ENCODE assay signal across 18 cellular contexts in the genomic region with DNA sequence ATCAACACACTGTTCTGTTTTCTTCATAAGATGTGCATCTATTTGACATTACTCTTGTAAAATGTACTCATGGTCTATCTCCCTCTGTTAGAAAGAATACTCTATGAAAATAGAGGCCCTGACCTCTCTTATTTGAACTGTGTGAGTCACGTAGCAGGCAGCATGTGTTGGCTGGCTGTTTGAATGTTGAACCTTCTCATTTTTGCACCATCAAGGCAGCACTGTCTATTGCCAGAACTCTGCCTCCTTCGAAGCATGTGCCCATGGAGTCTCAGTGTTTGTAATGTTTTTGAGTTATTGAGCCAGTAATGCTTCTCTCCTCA.
DNase-seq lines count a peak whose midpoint lies in the region; ATAC-seq, FAIRE-seq and TF ChIP-seq lines count a peak whose summit lies in the region.
"Had no signal": no experiment of that assay in that cellular context is flagged by ENCODE, and none has a peak within 500 bp of the region (broad histone marks: within the 10 kb centered on the region; RNA-seq: fewer than 3 reads in every experiment).

No MANE protein-coding gene starts in this region.

- CTCF ChIA-PET in HepG2 (lab: Yijun Ruan, JAX; ENCODE audit: low intra/inter-chr PET ratio, low total read pairs), result interaction anchor here (0.9 to 1.3 kb wide), 2 partner anchors 14 to 274 kb away, joined by 3 to 4 read pairs; no protein-coding TSS in a partner anchor
- CTCF ChIA-PET in A673 (lab: Charles Lee), result interaction anchor here (0.6 to 0.9 kb wide), 2 partner anchors 14 to 774 kb away, joined by 3 to 5 read pairs; no protein-coding TSS in a partner anchor

- H3K9me3 ChIP-seq in HepG2 (ENCODE audit: low read length), result no peaks in the 10 kb centered on the region
- H3K9me3 ChIP-seq in right lobe of liver, result no peaks in the 10 kb centered on the region
- H3K9me3 ChIP-seq in sigmoid colon, result no peaks in the 10 kb centered on the region
- no peaks in the 10 kb centered on the region for H3K9me3 ChIP-seq in A673 (ENCODE audit: low read depth, low read length, poor library complexity, severe bottlenecking)

- TF ChIP-seq CTCF in HepG2 (CRISPR knock-in tag; IDR thresholded peaks at IDR 0.05) (no peak), right lobe of liver (IDR thresholded peaks at IDR 0.05) (no peak), bronchial epithelial cell (IDR thresholded peaks at IDR 0.05; ENCODE audit: insufficient read depth, low read length, severe bottlenecking) (no peak), sigmoid colon (IDR thresholded peaks at IDR 0.05) (no peak), A673 (conservative IDR thresholded peaks at IDR 0.05; ENCODE audit: low read depth, low read length) (no peak)

- no peak for FAIRE-seq in HepG2 (lab: Jason Lieb, UNC)
- FAIRE-seq in bronchial epithelial cell (lab: Jason Lieb, UNC), result peak; percentile 58
- FAIRE-seq: GM12892 had no signal

- H3K4me3 Mint-ChIP-seq in stimulated activated memory B cell treated with anti-CD40 and anti-IgM and Interleukin-4, amounts not matched to agents 10 μg/mL and 1 μg/mL and 100 μg/mL, for 72 hours, result no peak overlapping the region
- H3K4me3 Mint-ChIP-seq: B cell; CD8-positive, alpha-beta T cell had no signal

- TF ChIP-seq POLR2A in HepG2 (IDR thresholded peaks at IDR 0.05; ENCODE audit: insufficient read depth in 1 of 2, low read depth in 2 of 2, low read length in 2 of 2), result no peak
- no peak for TF ChIP-seq POLR2A in right lobe of liver (IDR thresholded peaks at IDR 0.05)
- no peak for TF ChIP-seq POLR2A in sigmoid colon (IDR thresholded peaks at IDR 0.05)

- H3K27me3 ChIP-seq in HepG2 (ENCODE audit: control insufficient read depth in 1 of 2, insufficient read depth in 2 of 2, low read length in 2 of 2) (peaks cover 0 to 6% of the 10 kb centered on the region in 2 experiments; a peak in 1 of 5 replicates), right lobe of liver (no peaks in the 10 kb centered on the region), bronchial epithelial cell (ENCODE audit: control insufficient read depth, insufficient read depth, low read length) (no peaks in the 10 kb centered on the region), sigmoid colon (no peaks in the 10 kb centered on the region), A673 (replicated peaks; ENCODE audit: insufficient read depth, low read depth, low read length, poor library complexity) (no peaks in the 10 kb centered on the region)

- peaks cover 5% of the 10 kb centered on the region for H3K9me3 Mint-ChIP-seq in stimulated activated memory B cell treated with anti-CD40 and anti-IgM and Interleukin-4, amounts not matched to agents 10 μg/mL and 1 μg/mL and 100 μg/mL, for 72 hours

- no peak overlapping the region for H3K27ac Mint-ChIP-seq in stimulated activated memory B cell treated with anti-CD40 and anti-IgM and Interleukin-4, amounts not matched to agents 10 μg/mL and 1 μg/mL and 100 μg/mL, for 72 hours
- H3K27ac Mint-ChIP-seq: B cell; CD8-positive, alpha-beta T cell had no signal

- no peaks in the 10 kb centered on the region for H3K36me3 ChIP-seq in HepG2 (replicated peaks in 1 of 2; ENCODE audit: control insufficient read depth in 1 of 2, insufficient read depth in 2 of 2, low read length in 2 of 2)
- no peaks in the 10 kb centered on the region for H3K36me3 ChIP-seq in right lobe of liver
- H3K36me3 ChIP-seq in bronchial epithelial cell (ENCODE audit: control insufficient read depth, insufficient read depth, low read length), result no peaks in the 10 kb centered on the region
- H3K36me3 ChIP-seq in sigmoid colon, result no peaks in the 10 kb centered on the region
- H3K36me3 ChIP-seq in A673 (ENCODE audit: insufficient read depth, low read length, poor library complexity, severe bottlenecking), result no peaks in the 10 kb centered on the region

- H3K4me1 Mint-ChIP-seq in stimulated activated memory B cell treated with anti-CD40 and anti-IgM and Interleukin-4, amounts not matched to agents 10 μg/mL and 1 μg/mL and 100 μg/mL, for 72 hours, result no peaks in the 10 kb centered on the region
- H3K4me1 Mint-ChIP-seq: B cell had no signal

- TF ChIP-seq EP300 in HepG2 (IDR thresholded peaks at IDR 0.05; ENCODE audit: low read depth in 2 of 2, low read length in 2 of 2) (no peak), HepG2 (CRISPR knock-in tag; IDR thresholded peaks at IDR 0.05; ENCODE audit: borderline replicate concordance) (no peak), sigmoid colon (IDR thresholded peaks at IDR 0.05) (no peak)

- ATAC-seq in HepG2 (peak; percentile 54; the same call in 2 of the 3 replicates), right lobe of liver (no peak)
- ATAC-seq in stimulated activated memory B cell treated with anti-CD40 and anti-IgM and Interleukin-4, amounts not matched to agents 10 μg/mL and 1 μg/mL and 100 μg/mL, for 72 hours, result peak; percentile 24
- ATAC-seq: CD8-positive, alpha-beta T cell had no signal

- intact Hi-C loops in HepG2 (cut with micrococcal nuclease; ENCODE audit: unreplicated experiment), result no loop called here
- intact Hi-C loops in right lobe of liver (cut with DNase I), result no loop called here
- intact Hi-C loops in sigmoid colon (cut with DNase I), result no loop called here
- intact Hi-C loops in A673 (cut with micrococcal nuclease; ENCODE audit: unreplicated experiment), result no loop called here

- BruUV-seq in HepG2 (replicated peaks; lab: Mats Ljungman, UMichigan), result no TSS peak
- BruUV-seq in A673 (replicated peaks; lab: Mats Ljungman, UMichigan), result no TSS peak

- no peak overlapping the region for H3K27ac ChIP-seq in HepG2 (ENCODE audit: extremely low read length, insufficient read depth, low read length)
- H3K27ac ChIP-seq in right lobe of liver, result no peak overlapping the region
- no peak overlapping the region for H3K27ac ChIP-seq in sigmoid colon
- no peak overlapping the region for H3K27ac ChIP-seq in A673 (ENCODE audit: low read depth, low read length, poor library complexity, severe bottlenecking)
- H3K27ac ChIP-seq: HL-60 had no signal

- TF ChIP-seq RAD21 in HepG2 (CRISPR knock-in tag; IDR thresholded peaks at IDR 0.05), result no peak

- H3K4me3 ChIP-seq in HepG2 (replicated peaks in 1 of 3; ENCODE audit: insufficient read depth in 1 of 3, low read depth in 2 of 3, low read length in 3 of 3) (no peak overlapping the region), right lobe of liver (no peak overlapping the region), bronchial epithelial cell (ENCODE audit: low read depth, low read length) (no peak overlapping the region), sigmoid colon (no peak overlapping the region), A673 (ENCODE audit: low read depth, low read length, poor library complexity, severe bottlenecking) (no peak overlapping the region)
- H3K4me3 ChIP-seq: K562 had no signal

- no peak for DNase-seq in HepG2 (ENCODE audit: low spot score)
- no peak for DNase-seq in right lobe of liver
- peak; percentile 62 for DNase-seq in NCI-H69 (lab: John Stamatoyannopoulos, UW)
- DNase-seq in bronchial epithelial cell (ENCODE audit: low read depth), result peak; percentile 33
- DNase-seq in sigmoid colon, result no peak
- DNase-seq in HK-2 (ENCODE audit: unreplicated experiment), result no peak
- no peak for DNase-seq in A673 (ENCODE audit: low spot score)
- DNase-seq: 8988T; C1 segment of cervical spinal cord; CD8-positive, alpha-beta T cell; COR-L47; DND-41; GDM1 had no signal

- no peak overlapping the region for H2AFZ ChIP-seq in HepG2 (ENCODE audit: low read length)

- no peaks in the 10 kb centered on the region for H3K79me2 ChIP-seq in HepG2 (ENCODE audit: insufficient read depth, low read length)

- POLR2A ChIA-PET in HepG2 (lab: Yijun Ruan, JAX) (no interaction called here), A673 (lab: Charles Lee; ENCODE audit: low non-redundant PET) (no interaction called here)

- in situ Hi-C loops in HepG2 (cut with HindIII; ENCODE audit: extremely low pct_ligation_motif_present, low pct_unique_long_range_greater_than_20kb), result loop anchor here (25.0 kb wide), 1 partner anchor 771 kb away; no protein-coding TSS in a partner anchor

- H3K4me2 ChIP-seq in HepG2 (ENCODE audit: low read depth, low read length), result no peak overlapping the region

- no peaks in the 10 kb centered on the region for H3K36me3 Mint-ChIP-seq in stimulated activated memory B cell treated with anti-CD40 and anti-IgM and Interleukin-4, amounts not matched to agents 10 μg/mL and 1 μg/mL and 100 μg/mL, for 72 hours
- H3K36me3 Mint-ChIP-seq: CD8-positive, alpha-beta T cell had no signal

- no peaks in the 10 kb centered on the region for H3K27me3 Mint-ChIP-seq in stimulated activated memory B cell treated with anti-CD40 and anti-IgM and Interleukin-4, amounts not matched to agents 10 μg/mL and 1 μg/mL and 100 μg/mL, for 72 hours
- H3K27me3 Mint-ChIP-seq: B cell had no signal

- no peak overlapping the region for H3K9ac ChIP-seq in HepG2 (ENCODE audit: insufficient read depth, low read depth, low read length)

- H3K4me1 ChIP-seq in HepG2 (ENCODE audit: insufficient read depth, low read length) (peaks cover 11% of the 10 kb centered on the region; the same call in 1 of the 2 replicates), right lobe of liver (no peaks in the 10 kb centered on the region), sigmoid colon (no peaks in the 10 kb centered on the region), A673 (ENCODE audit: insufficient read depth, low read length, poor library complexity, severe bottlenecking) (no peaks in the 10 kb centered on the region)

- WGBS in HepG2 (ENCODE audit: low lambda C conversion rate), result 0% methylated on average over 2 of the region's 2 CpGs
- WGBS in right lobe of liver (ENCODE audit: insufficient coverage, low coverage, low lambda C conversion rate, missing lambda C conversion rate), result 63% methylated on average over 2 of the region's 2 CpGs
- WGBS in sigmoid colon, 2 donors, result 88 to 90% methylated on average over 2 of the region's 2 CpGs

- no peaks in the 10 kb centered on the region for H4K20me1 ChIP-seq in HepG2 (ENCODE audit: insufficient read depth, low read length)

TF ChIP-seq in HepG2, 621 proteins besides CTCF, POLR2A, EP300 and RAD21 (continues in another document):
- TF ChIP-seq, protein P1, sequence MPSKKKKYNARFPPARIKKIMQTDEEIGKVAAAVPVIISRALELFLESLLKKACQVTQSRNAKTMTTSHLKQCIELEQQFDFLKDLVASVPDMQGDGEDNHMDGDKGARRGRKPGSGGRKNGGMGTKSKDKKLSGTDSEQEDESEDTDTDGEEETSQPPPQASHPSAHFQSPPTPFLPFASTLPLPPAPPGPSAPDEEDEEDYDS (CRISPR knock-in tag; IDR thresholded peaks at IDR 0.05), result no peak
- no peak for TF ChIP-seq EED (CRISPR knock-in tag; IDR thresholded peaks at IDR 0.05)
- no peak for TF ChIP-seq ZNF580 (CRISPR knock-in tag; IDR thresholded peaks at IDR 0.05; ENCODE audit: borderline replicate concordance, low read depth)

Comparison
In these comparisons a context has a peak if more than half of its experiments do, and no peak if none do; other contexts are left out.
1. ATAC-seq: peak in HepG2 (single experiment) and stimulated activated memory B cell treated with anti-CD40 and anti-IgM and Interleukin-4, amounts not matched to agents 10 μg/mL and 1 μg/mL and 100 μg/mL, for 72 hours (single experiment); none in right lobe of liver (0 of 4).
2. DNase-seq: peak in NCI-H69 (single experiment) and bronchial epithelial cell (single experiment); none in HepG2 (single experiment), right lobe of liver (0 of 3), sigmoid colon (single experiment), HK-2 (single experiment) and A673 (single experiment).